In the genomic region with DNA sequence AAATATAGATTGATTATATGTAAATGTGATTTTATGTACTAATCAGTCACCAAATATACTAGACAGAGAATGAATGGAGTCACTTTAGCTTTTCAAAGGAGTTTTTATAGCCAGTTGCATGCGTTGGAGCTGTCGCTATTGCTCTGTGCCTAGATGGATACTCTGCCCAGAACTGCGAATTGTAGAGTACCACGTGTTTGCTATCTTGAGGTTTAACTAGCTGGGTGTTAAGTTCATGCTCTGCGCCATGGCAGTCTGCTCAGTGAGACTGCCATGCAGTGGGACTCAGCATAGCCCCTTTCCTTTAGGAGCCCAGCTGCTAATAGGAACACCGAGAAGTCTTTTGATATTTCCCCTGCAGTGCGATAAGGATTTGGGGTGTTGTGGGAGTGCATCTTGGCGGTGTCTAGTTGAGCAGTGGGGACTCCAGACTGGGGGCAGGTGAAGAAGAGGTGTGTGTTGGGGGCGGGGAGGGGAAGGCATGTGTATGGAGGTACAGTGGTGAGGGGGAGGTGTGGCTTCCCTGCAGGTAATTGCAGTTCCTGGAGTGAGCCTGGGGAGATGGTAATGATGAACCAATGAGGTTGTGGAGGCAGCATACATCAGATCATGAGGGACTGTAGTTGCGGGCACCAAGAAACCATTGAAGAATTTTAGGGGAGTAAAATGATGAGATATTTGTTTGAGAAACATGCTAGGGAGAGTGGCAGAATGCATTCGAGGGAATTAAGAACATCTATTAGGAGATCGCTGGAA, we compare ENCODE assay signal across 1 cellular context.
TF ChIP-seq lines count a peak whose summit lies in the region.

No MANE protein-coding gene starts in this region.

TF ChIP-seq in IMR-90, 13 proteins besides CTCF, POLR2A, EP300 and RAD21:
- TF ChIP-seq SMC3 (IDR thresholded peaks at IDR 0.05; ENCODE audit: low read depth, low read length) (no peak), CHD1 (IDR thresholded peaks at IDR 0.05; ENCODE audit: low read depth, low read length) (no peak)
TF ChIP-seq in IMR-90: peak in this region for 0.
